Comparison of ENCODE assay signal across 23 cellular contexts in the genomic region with DNA sequence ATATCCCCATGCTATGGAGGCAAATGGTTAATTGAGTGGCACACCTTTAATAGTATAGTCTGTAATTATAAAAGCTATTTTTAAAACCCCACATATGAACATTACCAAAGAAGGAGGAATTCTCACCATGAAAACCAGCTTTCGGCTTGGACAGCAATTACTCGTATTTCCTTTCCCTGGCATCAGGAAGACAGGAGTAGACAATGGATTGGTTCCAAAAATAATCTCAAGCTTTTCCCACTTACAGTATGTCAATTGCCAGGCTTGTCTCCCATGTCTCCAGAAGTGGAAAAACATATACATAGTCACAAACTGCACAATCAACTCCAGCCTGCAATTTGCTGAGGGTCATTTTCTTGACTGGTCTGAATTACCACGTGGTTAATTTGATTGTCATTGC.
DNase-seq lines count a peak whose midpoint lies in the region; ATAC-seq and TF ChIP-seq lines count a peak whose summit lies in the region.
"Had no signal": no experiment of that assay in that cellular context is flagged by ENCODE, and none has a peak within 500 bp of the region (broad histone marks: within the 10 kb centered on the region; RNA-seq: fewer than 3 reads in every experiment).

No MANE protein-coding gene starts in this region.

- H3K4me1 Mint-ChIP-seq in chondrocyte (ENCODE audit: low read depth) (peaks cover 47% of the 10 kb centered on the region), nephron (peaks cover 43% of the 10 kb centered on the region)

- no peak for ATAC-seq in HG03280 (IDR thresholded peaks at IDR 0.05; ENCODE audit: unreplicated experiment)
- ATAC-seq: psoas muscle; stimulated activated naive CD8-positive, alpha-beta T cell treated with anti-CD3 and anti-CD28 coated beads, Interleukin-15, Interleukin-2, amounts not matched to agents 100 U/mL and 50 U/mL, for 24 hours had no signal

- H3K27me3 Mint-ChIP-seq in chondrocyte (ENCODE audit: low read depth) (no peaks in the 10 kb centered on the region), nephron (ENCODE audit: low read depth) (peaks cover 4% of the 10 kb centered on the region)
- H3K27me3 Mint-ChIP-seq: activated naive CD4-positive, alpha-beta T cell treated with anti-CD3 and anti-CD28 coated beads, Interleukin-2, amount 10 ng/mL, durations not matched to agents 7 days and 5 days; activated T-cell treated with anti-CD3 and anti-CD28 coated beads, Interleukin-2, amount 50 U/mL, for 24 hours had no signal

- DNase-seq in HCEC 1CT (peak; percentile 9), NCI-H2227 (lab: John Stamatoyannopoulos, UW; ENCODE audit: unreplicated experiment) (peak; percentile 53), chondrocyte (ENCODE audit: low spot score) (no peak), activated gamma-delta T cell (lab: John Stamatoyannopoulos, UW) (no peak), ACHN (no peak), inferior parietal cortex (ENCODE audit: extremely low spot score) (no peak)
- DNase-seq: activated CD4-positive, CD25-positive, alpha-beta regulatory T cell; activated naive CD4-positive, alpha-beta T cell treated with anti-CD3 and anti-CD28 coated beads, Interleukin-2, amount 10 ng/mL, durations not matched to agents 7 days and 5 days; activated T-cell treated with anti-CD3 and anti-CD28 coated beads, Interleukin-2, amount 50 U/mL, for 24 hours; AML-193; aorta; cerebellar nuclear complex; DND-41; effector CD8-positive, alpha-beta T cell; NCI-H1694 treated with DMSO at 0.1 percent for 48 hours; psoas muscle; small intestine; stimulated activated CD4-positive, alpha-beta T cell treated with anti-CD3 and anti-CD28 coated beads, Interleukin-2, amount 100 ng/mL, for 48 hours; stimulated activated naive CD8-positive, alpha-beta T cell treated with anti-CD3 and anti-CD28 coated beads, Interleukin-15, Interleukin-2, amounts not matched to agents 100 U/mL and 50 U/mL, for 24 hours; T1000; tibial artery had no signal

- no peak for TF ChIP-seq CTCF in chondrocyte (IDR thresholded peaks at IDR 0.05)
- no peak for TF ChIP-seq CTCF in nephron (IDR thresholded peaks at IDR 0.05; ENCODE audit: unreplicated experiment in 3 of 3)

- H3K27ac Mint-ChIP-seq in chondrocyte (ENCODE audit: unreplicated experiment) (peak overlapping the region; percentile 42), nephron (peak overlapping the region in 2 of 3 experiments; percentile 62 to 74)
- H3K27ac Mint-ChIP-seq: activated naive CD4-positive, alpha-beta T cell treated with anti-CD3 and anti-CD28 coated beads, Interleukin-2, amount 10 ng/mL, durations not matched to agents 7 days and 5 days; activated T-cell treated with anti-CD3 and anti-CD28 coated beads, Interleukin-2, amount 50 U/mL, for 24 hours had no signal

- H3K4me3 Mint-ChIP-seq in chondrocyte (ENCODE audit: unreplicated experiment) (no peak overlapping the region), nephron (no peak overlapping the region)
- H3K4me3 Mint-ChIP-seq: activated naive CD4-positive, alpha-beta T cell treated with anti-CD3 and anti-CD28 coated beads, Interleukin-2, amount 10 ng/mL, durations not matched to agents 7 days and 5 days; activated T-cell treated with anti-CD3 and anti-CD28 coated beads, Interleukin-2, amount 50 U/mL, for 24 hours had no signal

- H3K9me3 Mint-ChIP-seq in chondrocyte (ENCODE audit: low read depth), result peaks cover 2% of the 10 kb centered on the region
- peaks cover 2% of the 10 kb centered on the region for H3K9me3 Mint-ChIP-seq in nephron

- H3K36me3 Mint-ChIP-seq in chondrocyte (ENCODE audit: low read depth) (no peaks in the 10 kb centered on the region), nephron (ENCODE audit: low read depth) (no peaks in the 10 kb centered on the region)
- H3K36me3 Mint-ChIP-seq: activated naive CD4-positive, alpha-beta T cell treated with anti-CD3 and anti-CD28 coated beads, Interleukin-2, amount 10 ng/mL, durations not matched to agents 7 days and 5 days had no signal

- in situ Hi-C loops in ACHN (cut with HindIII; ENCODE audit: low pct_ligation_motif_present, low pct_unique_long_range_greater_than_20kb, low sequenced_read_pairs), result no loop called here

Comparison
In these comparisons a context has a peak if more than half of its experiments do, and no peak if none do; other contexts are left out.
1. DNase-seq: peak in HCEC 1CT (single experiment) and NCI-H2227 (single experiment); none in chondrocyte (single experiment), activated gamma-delta T cell (single experiment), ACHN (single experiment) and inferior parietal cortex (single experiment).